In the genomic region with DNA sequence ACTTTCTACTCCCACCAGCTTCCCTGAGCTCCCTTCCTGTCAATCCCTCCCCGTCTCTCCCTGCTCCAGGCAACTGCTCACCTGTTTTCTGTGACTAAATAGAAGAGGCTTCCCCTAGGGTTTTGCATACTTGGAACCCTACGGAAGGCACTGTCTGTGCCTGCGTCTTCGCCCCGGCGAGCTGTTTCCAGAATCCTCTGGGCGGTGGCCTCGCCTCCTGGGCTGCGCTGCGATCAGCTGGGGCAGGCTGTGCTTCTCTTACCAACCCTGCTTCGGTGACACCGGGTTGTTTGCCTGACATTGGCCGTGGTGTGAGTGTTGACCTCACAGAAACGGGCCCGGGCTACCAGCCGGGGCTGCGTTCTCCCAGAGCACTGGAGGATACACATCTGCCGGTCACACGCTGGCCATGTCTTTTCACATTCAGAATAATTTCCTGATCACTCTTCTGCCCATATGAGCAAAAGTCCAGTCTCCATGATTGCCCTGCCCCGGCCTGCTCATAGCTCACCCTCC, we compare ENCODE assay signal across 1 cellular context.
TF ChIP-seq lines count a peak whose summit lies in the region.

No MANE protein-coding gene starts in this region.

TF ChIP-seq in WTC11, 78 proteins besides CTCF, POLR2A, EP300 and RAD21 (continued from another document):
- TF ChIP-seq E2F1 (CRISPR knock-in tag; IDR thresholded peaks at IDR 0.05) (no peak), OVOL2 (CRISPR knock-in tag; IDR thresholded peaks at IDR 0.05; ENCODE audit: borderline replicate concordance) (no peak), ZNF317 (CRISPR knock-in tag; IDR thresholded peaks at IDR 0.05; ENCODE audit: borderline replicate concordance, low read depth) (no peak)
